ENCODE assay signal across 11 cellular contexts in the genomic region with DNA sequence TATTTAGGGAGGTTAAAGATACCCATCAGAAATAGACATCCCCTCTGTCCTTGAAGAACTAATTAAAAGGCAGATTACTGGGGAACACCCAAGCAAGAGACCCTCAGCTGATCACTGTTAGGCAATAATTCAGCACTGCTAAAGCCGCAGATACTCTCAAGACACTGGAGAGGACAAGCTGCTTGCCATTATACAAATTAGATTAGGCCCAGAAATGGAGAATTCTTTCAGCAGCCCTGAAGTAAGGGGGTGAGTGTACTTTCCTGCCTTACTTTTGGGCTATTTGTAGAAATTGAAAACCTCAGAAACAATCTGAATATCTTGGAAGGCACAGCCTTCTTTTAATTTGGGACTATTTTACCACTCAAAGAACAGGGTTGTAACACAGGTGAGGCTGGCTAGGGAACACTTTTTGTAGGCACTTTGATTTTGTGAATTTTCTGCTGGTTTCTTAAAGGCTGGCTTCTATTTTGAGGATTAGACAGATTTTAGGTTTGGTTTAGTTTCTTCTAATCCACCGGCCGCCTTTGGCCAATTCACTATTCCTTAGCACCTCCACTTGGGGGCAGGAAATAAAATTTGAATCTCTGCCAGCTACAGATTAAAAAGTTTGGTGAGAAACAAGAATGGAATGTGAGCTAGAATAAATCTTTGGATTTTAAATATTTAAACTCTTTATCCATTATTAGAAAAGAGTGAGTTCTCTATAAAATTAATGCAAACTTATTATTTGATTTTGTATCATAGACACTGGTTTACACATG.
DNase-seq lines count a peak whose midpoint lies in the region; ATAC-seq and TF ChIP-seq lines count a peak whose summit lies in the region.
"Had no signal": no experiment of that assay in that cellular context is flagged by ENCODE, and none has a peak within 500 bp of the region (broad histone marks: within the 10 kb centered on the region; RNA-seq: fewer than 3 reads in every experiment).

No MANE protein-coding gene starts in this region.

- CTCF ChIA-PET in BJ (lab: Yijun Ruan, JAX) (interaction anchor here (0.6 to 3.0 kb wide), 3 partner anchors 8 to 174 kb away, joined by 3 to 15 read pairs (median 5); no protein-coding TSS in a partner anchor), OCI-LY7 (lab: Charles Lee; ENCODE audit: unreplicated experiment) (no interaction called here)

- no peaks in the 10 kb centered on the region for H3K36me3 Mint-ChIP-seq in endodermal cell (ENCODE audit: low read depth)

- H3K27ac ChIP-seq in OCI-LY7 (ENCODE audit: low read depth, low read length, poor library complexity, severe bottlenecking) = no peak overlapping the region
- no peak overlapping the region for H3K27ac ChIP-seq in endodermal cell (ENCODE audit: low read depth, low read length)
- H3K27ac ChIP-seq: VCaP had no signal

- H3K27me3 ChIP-seq in BJ (ENCODE audit: control insufficient read depth, insufficient read depth, low read length) = no peaks in the 10 kb centered on the region
- H3K27me3 ChIP-seq in endodermal cell (ENCODE audit: control insufficient read depth, insufficient read depth, low read length, poor library complexity, severe bottlenecking) = no peaks in the 10 kb centered on the region

- DNase-seq in BJ (ENCODE audit: low read depth) (no peak), OCI-LY7 (ENCODE audit: low spot score) (no peak), endodermal cell (no peak), myocyte (ENCODE audit: low read depth) (peak; percentile 40), epidermal melanocyte (ENCODE audit: insufficient read length, low spot score) (no peak), NCI-H748 (lab: John Stamatoyannopoulos, UW; ENCODE audit: unreplicated experiment) (no peak), T1000 (lab: John Stamatoyannopoulos, UW) (no peak)
- DNase-seq: activated gamma-delta T cell treated with Interleukin-2 at 50 U/mL for 16 hours; CD4-positive, CD25-positive, alpha-beta regulatory T cell had no signal

- ATAC-seq in GM21528 (IDR thresholded peaks at IDR 0.05; ENCODE audit: low FRiP score, unreplicated experiment) = no peak

- 93 to 100% methylated on average over 2 to 3 of the region's 3 CpGs for WGBS in endodermal cell (ENCODE audit: insufficient coverage in 1 of 2, insufficient read length in 1 of 2), 2 experiments

- POLR2A ChIA-PET in BJ (lab: Charles Lee) (no interaction called here), OCI-LY7 (lab: Charles Lee) (interaction anchor here (2.5 to 3.8 kb wide), 2 partner anchors 8 to 12 kb away, joined by 7 to 19 read pairs; no protein-coding TSS in a partner anchor)

- no peaks in the 10 kb centered on the region for H3K9me3 Mint-ChIP-seq in endodermal cell
- H3K9me3 Mint-ChIP-seq: CD4-positive, CD25-positive, alpha-beta regulatory T cell had no signal

- H4K20me1 ChIP-seq in OCI-LY7 (ENCODE audit: insufficient read depth, low read length) = no peaks in the 10 kb centered on the region

- intact Hi-C loops in OCI-LY7 (cut with micrococcal nuclease; ENCODE audit: unreplicated experiment) = no loop called here

- no peak overlapping the region for H3K9ac ChIP-seq in endodermal cell (ENCODE audit: extremely low read depth, low read length, poor library complexity, severe bottlenecking)

- H3K79me2 ChIP-seq in OCI-LY7 (ENCODE audit: insufficient read depth, low read depth, low read length) = no peaks in the 10 kb centered on the region

- H3K9me3 ChIP-seq in OCI-LY7 (ENCODE audit: low read length) (no peaks in the 10 kb centered on the region), endodermal cell (ENCODE audit: control insufficient read depth, low read length) (no peaks in the 10 kb centered on the region)

- no TSS peak for BruUV-seq in OCI-LY7 (replicated peaks; lab: Mats Ljungman, UMichigan)

- no peaks in the 10 kb centered on the region for H3K27me3 Mint-ChIP-seq in endodermal cell (ENCODE audit: insufficient read depth)
- H3K27me3 Mint-ChIP-seq: CD4-positive, CD25-positive, alpha-beta regulatory T cell had no signal

- H3K27ac Mint-ChIP-seq in endodermal cell = no peak overlapping the region

- H2AFZ ChIP-seq in OCI-LY7 (ENCODE audit: low read length) = no peak overlapping the region

- H3K9me2 ChIP-seq in OCI-LY7 (ENCODE audit: insufficient read depth, low read length) = no peaks in the 10 kb centered on the region

- H3K4me3 ChIP-seq in BJ (ENCODE audit: low read depth, low read length) (no peak overlapping the region), OCI-LY7 (ENCODE audit: low read depth, low read length, poor library complexity, severe bottlenecking) (no peak overlapping the region), endodermal cell (ENCODE audit: low read length) (no peak overlapping the region)

- H3K4me2 ChIP-seq in OCI-LY7 (ENCODE audit: low read length) = no peak overlapping the region

- H3K36me3 ChIP-seq in BJ (ENCODE audit: control insufficient read depth, insufficient read depth, low read length) = peaks cover 10% of the 10 kb centered on the region
- peaks cover 57% of the 10 kb centered on the region for H3K36me3 ChIP-seq in OCI-LY7 (ENCODE audit: insufficient read depth, low read length)
- H3K36me3 ChIP-seq in endodermal cell (ENCODE audit: control insufficient read depth, insufficient read depth, low read length) = no peaks in the 10 kb centered on the region

- H3K4me1 Mint-ChIP-seq in endodermal cell = no peaks in the 10 kb centered on the region

- H3K4me1 ChIP-seq in OCI-LY7 (ENCODE audit: insufficient read depth, low read length, poor library complexity, severe bottlenecking) (peaks cover 6% of the 10 kb centered on the region), endodermal cell (ENCODE audit: control insufficient read depth, insufficient read depth, low read length) (no peaks in the 10 kb centered on the region)

- TF ChIP-seq CTCF in BJ (IDR thresholded peaks at IDR 0.05; ENCODE audit: insufficient read depth, low read depth, low read length) = peak; percentile 35
- 0 out of 2 replicates have a peak, but pooled peaks have one; percentile 20 for TF ChIP-seq CTCF in OCI-LY7 (conservative IDR thresholded peaks at IDR 0.05; ENCODE audit: low read length)
- peak; percentile 41 for TF ChIP-seq CTCF in endodermal cell (conservative IDR thresholded peaks at IDR 0.05)

- no peak overlapping the region for H3K4me3 Mint-ChIP-seq in endodermal cell
- H3K4me3 Mint-ChIP-seq: CD4-positive, CD25-positive, alpha-beta regulatory T cell had no signal
